In genomic region chr1:229596961-229597699, GRCh38 we compare ENCODE assay signal across 10 cellular contexts. TPM values are rescaled to one million over a fixed set of nuclear protein-coding genes. Genes with fewer than 3 reads are reported as not detected.
DNase-seq lines count a peak whose midpoint lies in the region; ATAC-seq, FAIRE-seq and TF ChIP-seq lines count a peak whose summit lies in the region.
"Had no signal": no experiment of that assay in that cellular context is flagged by ENCODE, and none has a peak within 500 bp of the region (broad histone marks: within the 10 kb centered on the region; RNA-seq: fewer than 3 reads in every experiment).

No MANE protein-coding gene starts in this region.

- POLR2A ChIA-PET in IMR-90 (lab: Charles Lee; ENCODE audit: unreplicated experiment) = no interaction called here
- POLR2A ChIA-PET in K562 (lab: Yijun Ruan, JAX) = interaction anchor here (1.1 to 2.6 kb wide), 3 partner anchors 9 to 37 kb away, joined by 3 to 7 read pairs (median 4); no protein-coding TSS in a partner anchor

- no peak for FAIRE-seq in K562 (lab: Jason Lieb, UNC)
- no peak for FAIRE-seq in kidney (lab: Jason Lieb, UNC)

- peak overlapping the region; percentile 11 for H2AK9ac ChIP-seq in IMR-90 (replicated peaks; ENCODE audit: low read depth, low read length, poor library complexity)

- H4K20me1 ChIP-seq in IMR-90 (ENCODE audit: insufficient read depth, low read length) = peaks cover 9% of the 10 kb centered on the region
- H4K20me1 ChIP-seq in K562 (replicated peaks; ENCODE audit: control insufficient read depth, insufficient read depth, low read length) = no peaks in the 10 kb centered on the region; the same call in 1 of the 2 replicates

- intact Hi-C loops in IMR-90 (cut with micrococcal nuclease) (no loop called here), K562 (cut with micrococcal nuclease) (no loop called here), left lung (cut with DNase I) (no loop called here), kidney (cut with DNase I) (no loop called here)

- TF ChIP-seq RAD21 in IMR-90 (IDR thresholded peaks at IDR 0.05; ENCODE audit: low read length) (no peak), K562 (CRISPR knock-in tag; conservative IDR thresholded peaks at IDR 0.05 in 1 of 2, IDR thresholded peaks at IDR 0.05 in 1 of 2) (no peak)

- peaks cover 11% of the 10 kb centered on the region for H3K9me1 ChIP-seq in IMR-90 (ENCODE audit: insufficient read depth, low read length)
- no peaks in the 10 kb centered on the region for H3K9me1 ChIP-seq in K562 (ENCODE audit: control insufficient read depth, insufficient read depth, low read length)

- no peak overlapping the region for H3K4me3 ChIP-seq in IMR-90 (ENCODE audit: insufficient read depth, low read depth, low read length)
- no peak overlapping the region for H3K4me3 ChIP-seq in K562
- no peak overlapping the region for H3K4me3 ChIP-seq in left lung
- H3K4me3 ChIP-seq in kidney (ENCODE audit: low read length in 2 of 2) = no peak overlapping the region

- H3K79me2 ChIP-seq in K562 (ENCODE audit: control insufficient read depth, insufficient read depth, low read length) = peaks cover 13% of the 10 kb centered on the region; the same call in 1 of the 3 replicates

- H3K9ac ChIP-seq in IMR-90 (ENCODE audit: low read depth, low read length) (no peak overlapping the region), K562 (ENCODE audit: insufficient read depth in 1 of 2, low read depth in 2 of 2, low read length in 2 of 2) (no peak overlapping the region), kidney (ENCODE audit: low read length in 2 of 2) (no peak overlapping the region)

- dilution Hi-C loops in IMR-90 (cut with HindIII; ENCODE audit: low sequenced_read_pairs, unreplicated experiment) = no loop called here

- peak overlapping the region; percentile 78 for H2BK20ac ChIP-seq in IMR-90 (ENCODE audit: low read depth, low read length)

- no peaks in the 10 kb centered on the region for H3K9me3 ChIP-seq in IMR-90 (ENCODE audit: control insufficient read depth, insufficient read depth, low read length)
- no peaks in the 10 kb centered on the region for H3K9me3 ChIP-seq in K562 (replicated peaks; ENCODE audit: control insufficient read depth, insufficient read depth, low read depth, low read length)
- H3K9me3 ChIP-seq in left lung = no peaks in the 10 kb centered on the region
- H3K9me3 ChIP-seq in kidney (ENCODE audit: control insufficient read depth in 1 of 2, low read length in 2 of 2) = no peaks in the 10 kb centered on the region

- H3K36me3 ChIP-seq in IMR-90 (ENCODE audit: control insufficient read depth, insufficient read depth, low read length) = peaks cover 23% of the 10 kb centered on the region
- peaks cover 61% of the 10 kb centered on the region for H3K36me3 ChIP-seq in K562 (ENCODE audit: control insufficient read depth, insufficient read depth, low read length)
- peaks cover 0 to 54% of the 10 kb centered on the region in 2 donors for H3K36me3 ChIP-seq in left lung
- peaks cover 16 to 20% of the 10 kb centered on the region in 2 donors for H3K36me3 ChIP-seq in kidney (ENCODE audit: control insufficient read depth in 1 of 2, insufficient read depth in 2 of 2, low read length in 2 of 2)

- TF ChIP-seq POLR2A in IMR-90 (IDR thresholded peaks at IDR 0.05; ENCODE audit: low read depth, low read length) (no peak), K562 (conservative IDR thresholded peaks at IDR 0.05) (no peak)

- no peak overlapping the region; the same call in 1 of the 2 replicates for H3K14ac ChIP-seq in IMR-90 (replicated peaks; ENCODE audit: low read depth, low read length)

- in situ Hi-C loops in IMR-90 (cut with MboI; ENCODE audit: low sequenced_read_pairs) (no loop called here), K562 (cut with MboI) (no loop called here)

- peak overlapping the region; percentile 88; the same call in 1 of the 2 replicates for H3K23ac ChIP-seq in IMR-90 (ENCODE audit: low read depth, low read length)

- no peak for TF ChIP-seq EP300 in K562 (IDR thresholded peaks at IDR 0.05; ENCODE audit: low read length)

- H3K27ac ChIP-seq in IMR-90 (ENCODE audit: insufficient read depth, low read length) (peak overlapping the region; percentile 57), K562 (ENCODE audit: extremely low read depth, low read depth, low read length) (no peak overlapping the region), left lung (peak overlapping the region; percentile 47 to 73), kidney (ENCODE audit: low read depth in 2 of 2, low read length in 2 of 2) (no peak overlapping the region)
- H3K27ac ChIP-seq: foreskin keratinocyte had no signal

- H2BK5ac ChIP-seq in IMR-90 (ENCODE audit: low read depth, low read length, poor library complexity, severe bottlenecking) = peak overlapping the region; percentile 43

- no peak overlapping the region for H3K56ac ChIP-seq in IMR-90 (ENCODE audit: extremely low read depth, insufficient read depth, low read length)

- ATAC-seq in IMR-90 (ENCODE audit: low read depth) (peak; percentile 83), K562 (no peak), left lung (peak; percentile 77), GM18909 (IDR thresholded peaks at IDR 0.05; ENCODE audit: poor library complexity, unreplicated experiment) (no peak)
- ATAC-seq: foreskin keratinocyte, T-helper 17 cell had no signal

- 40% methylated on average over 1 of the region's 7 CpGs; no CpG with 5 or more reads in 1 of the 2 experiments for WGBS in IMR-90 (ENCODE audit: extremely low coverage in 2 of 2, insufficient read length in 1 of 2), 2 experiments
- WGBS in K562 (ENCODE audit: insufficient coverage, low coverage, missing lambda C conversion rate) = 80% methylated on average over 7 of the region's 7 CpGs

- CTCF ChIA-PET in IMR-90 (lab: Yijun Ruan, JAX) (interaction anchor here (2.3 kb wide), 1 partner anchor 38 kb away, joined by 7 read pairs; the partner anchor contains the start of gene ABCB10), K562 (lab: Yijun Ruan, JAX; ENCODE audit: low intra/inter-chr PET ratio) (no interaction called here)

- 0 out of 4 replicates have a peak overlapping the region, but pooled peaks of 1 of the 2 experiments have one; percentile 26 for H4K8ac ChIP-seq in IMR-90 (ENCODE audit: low read depth in 2 of 2, low read length in 2 of 2)

- H3K79me1 ChIP-seq in IMR-90 (ENCODE audit: low read depth in 1 of 2, low read length in 2 of 2) = peaks cover 32 to 52% of the 10 kb centered on the region in 2 experiments

- peak overlapping the region; percentile 54; the same call in 1 of the 2 replicates for H2AK5ac ChIP-seq in IMR-90 (ENCODE audit: low read depth, low read length)

- H3K4me2 ChIP-seq in IMR-90 (ENCODE audit: low read depth, low read length) (no peak overlapping the region), K562 (ENCODE audit: insufficient read depth, low read length) (no peak overlapping the region)

- peak; percentile 84 for DNase-seq in IMR-90
- DNase-seq in K562 (ENCODE audit: extremely low read depth in 1 of 4, low spot score in 3 of 4) = no peak
- peak in 1 of 2 donors; percentile 32 for DNase-seq in left lung
- DNase-seq in superior temporal gyrus (ENCODE audit: extremely low spot score) = peak; percentile 23
- no peak for DNase-seq in kidney
- no peak for DNase-seq in NCI-H82 (lab: John Stamatoyannopoulos, UW)
- DNase-seq in DMS153 treated with DMSO at 0.1 percent for 48 hours (lab: John Stamatoyannopoulos, UW; ENCODE audit: unreplicated experiment) = no peak
- DNase-seq: foreskin keratinocyte, T-helper 17 cell had no signal

- peak overlapping the region; percentile 70 for H2AFZ ChIP-seq in IMR-90 (replicated peaks; ENCODE audit: low read length, poor library complexity)
- H2AFZ ChIP-seq in K562 (ENCODE audit: low read depth, low read length) = no peak overlapping the region

- no peak overlapping the region for H4K5ac ChIP-seq in IMR-90 (ENCODE audit: low read depth, low read length)

- TF ChIP-seq CTCF in IMR-90 (conservative IDR thresholded peaks at IDR 0.05; ENCODE audit: low read depth, low read length) (no peak), K562 (IDR thresholded peaks at IDR 0.05 in 2 of 3, conservative IDR thresholded peaks at IDR 0.05 in 1 of 3; ENCODE audit: insufficient read depth in 2 of 3, low read depth in 1 of 3, low read length in 3 of 3) (no peak), left lung (IDR thresholded peaks at IDR 0.05) (no peak), kidney (IDR thresholded peaks at IDR 0.05; ENCODE audit: borderline replicate concordance, extremely low read depth, insufficient read depth) (no peak)

- H3K27me3 ChIP-seq in IMR-90 (ENCODE audit: control insufficient read depth, insufficient read depth, low read length) (no peaks in the 10 kb centered on the region), K562 (ENCODE audit: control insufficient read depth in 2 of 2, insufficient read depth in 2 of 2, low read length in 2 of 2) (no peaks in the 10 kb centered on the region), left lung (no peaks in the 10 kb centered on the region)
- H3K27me3 ChIP-seq: foreskin keratinocyte had no signal

- peaks cover 10% of the 10 kb centered on the region for H3K4me1 ChIP-seq in IMR-90 (ENCODE audit: control insufficient read depth, insufficient read depth, low read length)
- peaks cover 0 to 4% of the 10 kb centered on the region in 2 experiments; a peak in 1 of 5 replicates for H3K4me1 ChIP-seq in K562 (replicated peaks in 1 of 2; ENCODE audit: control insufficient read depth in 2 of 2, insufficient read depth in 2 of 2, low read length in 2 of 2)
- peaks cover 4 to 12% of the 10 kb centered on the region in 2 donors for H3K4me1 ChIP-seq in left lung
- no peaks in the 10 kb centered on the region for H3K4me1 ChIP-seq in kidney (ENCODE audit: control insufficient read depth in 1 of 2, insufficient read depth in 1 of 2, low read depth in 1 of 2, low read length in 2 of 2)
- H3K4me1 ChIP-seq: foreskin keratinocyte had no signal

- H4K91ac ChIP-seq in IMR-90 (ENCODE audit: insufficient read depth, low read depth, low read length) = no peak overlapping the region

- BruUV-seq in IMR-90 (replicated peaks; lab: Mats Ljungman, UMichigan) (no TSS peak), K562 (replicated peaks; lab: Mats Ljungman, UMichigan) (no TSS peak)

- no peak overlapping the region for H2BK15ac ChIP-seq in IMR-90 (ENCODE audit: low read depth, low read length)

- peak overlapping the region; percentile 33 for H3K4ac ChIP-seq in IMR-90 (ENCODE audit: low read depth, low read length)

- H2BK120ac ChIP-seq in IMR-90 (ENCODE audit: low read depth, low read length) = peak overlapping the region; percentile 11; the same call in 1 of the 2 replicates

- no peak overlapping the region for H3K18ac ChIP-seq in IMR-90 (ENCODE audit: low read depth, low read length)

RNA-seq across cellular contexts. Expression of gene TAF5L, which starts 28.8 kb away (rescaled TPM):
- 15.8 and 17.9 TPM in 2 replicates for total RNA-seq in IMR-90 (2012; rRNA removed)
- 16.8 and 18.6 TPM in 2 replicates for polyA plus RNA-seq in IMR-90 (2012; rRNA removed)
- 11.7 and 13.4 TPM in 2 replicates for polyA plus RNA-seq in IMR-90 (2012; cell fraction: cytosol; rRNA removed)
- 16.8 and 35.7 TPM in 2 replicates for polyA plus RNA-seq in IMR-90 (2012; cell fraction: nucleus; rRNA removed; ENCODE audit: low replicate concordance)
- total RNA-seq in K562 (2011; cell fraction: chromatin; rRNA removed; ENCODE audit: low replicate concordance) = 30.3 and 33.2 TPM in 2 replicates
- 21.0 and 33.4 TPM in 2 replicates for total RNA-seq in K562 (2011; cell fraction: nucleolus; rRNA removed)
- total RNA-seq in K562 (2011; cell fraction: nucleoplasm; rRNA removed) = 30.2 and 34.2 TPM in 2 replicates
- total RNA-seq in K562 (2014; rRNA removed) = 19.3 and 22.1 TPM in 2 replicates
- total RNA-seq in K562 (2014; rRNA removed; fragmentation: Illumina TruSeq; extraction: Trizol) = 23.3 and 23.7 TPM in 2 replicates
- total RNA-seq in K562 (2015; rRNA removed; fragmentation: Illumina TruSeq; extraction: Trizol) = 23.8 and 25.9 TPM in 2 replicates
- 26.2 and 28.0 TPM in 2 replicates for total RNA-seq in K562 (2021)
- polyA plus RNA-seq in K562 (2011; rRNA removed) = 27.6 and 34.2 TPM in 2 replicates
- polyA plus RNA-seq in K562 (2011; cell fraction: cytosol; rRNA removed) = 29.7 and 32.1 TPM in 2 replicates
- 25.3 and 33.4 TPM in 2 replicates for polyA plus RNA-seq in K562 (2011; cell fraction: nucleus; rRNA removed)
- polyA plus RNA-seq in K562 (2012) = 17.4 and 22.2 TPM in 2 replicates
- polyA plus RNA-seq in K562 (2014; fragmentation: Illumina TruSeq; extraction: Trizol) = 32.5 and 33.6 TPM in 2 replicates
- 1 to 10 TPM; 2.2 to 3.2 TPM for polyA plus RNA-seq in K562 (2014; fragmentation: Nextera tagmentation; extraction: Ambion mirVana)
- 23.2 and 27.0 TPM in 2 replicates for polyA plus RNA-seq in K562 (2014; rRNA removed)
- polyA minus RNA-seq in K562 (2011; rRNA and poly(A)+ RNA removed) = 34.4 and 42.9 TPM in 2 replicates
- polyA minus RNA-seq in K562 (2011; cell fraction: cytosol; rRNA and poly(A)+ RNA removed) = 17.0 and 20.6 TPM in 2 replicates
- 16.3 and 17.8 TPM in 2 replicates for polyA minus RNA-seq in K562 (2011; cell fraction: nucleus; rRNA and poly(A)+ RNA removed)
- total RNA-seq in left lung = 10 to 100 TPM; 15.9 to 19.0 TPM
- 19.6 TPM for total RNA-seq in kidney
- 7.1 TPM for polyA plus RNA-seq in kidney (ENCODE audit: insufficient read depth, low read depth, low replicate concordance)

RNA-seq across cellular contexts. Expression of gene URB2, which starts 28.9 kb away (rescaled TPM):
- total RNA-seq in IMR-90 (2012; rRNA removed) (12.8 and 15.4 TPM in 2 replicates), K562 (2014; rRNA removed) (21.3 and 25.6 TPM in 2 replicates), K562 (2014; rRNA removed; fragmentation: Illumina TruSeq; extraction: Trizol) (23.2 and 25.2 TPM in 2 replicates), K562 (2015; rRNA removed; fragmentation: Illumina TruSeq; extraction: Trizol) (28.0 and 28.3 TPM in 2 replicates), K562 (2021) (27.6 and 31.3 TPM in 2 replicates), left lung (10 to 100 TPM in 1 of 2 donors, 1 to 10 TPM in 1; 6.0 to 10.7 TPM), kidney (8.3 TPM)
- polyA plus RNA-seq in IMR-90 (2012; rRNA removed) (5.9 and 6.3 TPM in 2 replicates), K562 (2011; rRNA removed) (15.0 and 19.0 TPM in 2 replicates), K562 (2014; fragmentation: Illumina TruSeq; extraction: Trizol) (17.9 and 18.3 TPM in 2 replicates), K562 (2014; fragmentation: Nextera tagmentation; extraction: Ambion mirVana) (1 to 10 TPM; 2.8 to 3.8 TPM), K562 (2014; rRNA removed) (12.9 and 14.7 TPM in 2 replicates), kidney (ENCODE audit: insufficient read depth, low read depth, low replicate concordance) (1.4 TPM)
- polyA plus RNA-seq in IMR-90 (2012; cell fraction: cytosol; rRNA removed) = 3.8 and 4.5 TPM in 2 replicates
- 5.1 and 10.3 TPM in 2 replicates for polyA plus RNA-seq in IMR-90 (2012; cell fraction: nucleus; rRNA removed; ENCODE audit: low replicate concordance)
- 69.7 and 74.5 TPM in 2 replicates for total RNA-seq in K562 (2011; cell fraction: chromatin; rRNA removed; ENCODE audit: low replicate concordance)
- total RNA-seq in K562 (2011; cell fraction: nucleolus; rRNA removed) = 45.5 and 48.0 TPM in 2 replicates
- total RNA-seq in K562 (2011; cell fraction: nucleoplasm; rRNA removed) = 44.4 and 45.0 TPM in 2 replicates
- polyA plus RNA-seq in K562 (2011; cell fraction: cytosol; rRNA removed) = 13.4 and 16.4 TPM in 2 replicates
- 19.1 and 24.7 TPM in 2 replicates for polyA plus RNA-seq in K562 (2011; cell fraction: nucleus; rRNA removed)
- polyA plus RNA-seq in K562 (2012) = 6.8 and 14.3 TPM in 2 replicates
- polyA minus RNA-seq in K562 (2011; rRNA and poly(A)+ RNA removed) = 41.7 and 50.1 TPM in 2 replicates
- polyA minus RNA-seq in K562 (2011; cell fraction: cytosol; rRNA and poly(A)+ RNA removed) = 18.9 and 26.2 TPM in 2 replicates
- 30.6 and 33.9 TPM in 2 replicates for polyA minus RNA-seq in K562 (2011; cell fraction: nucleus; rRNA and poly(A)+ RNA removed)

RNA-seq across cellular contexts. Expression of gene ABCB10, which starts 38.6 kb away (rescaled TPM):
- 10.9 and 13.3 TPM in 2 replicates for total RNA-seq in IMR-90 (2012; rRNA removed)
- 5.9 and 6.5 TPM in 2 replicates for polyA plus RNA-seq in IMR-90 (2012; rRNA removed)
- polyA plus RNA-seq in IMR-90 (2012; cell fraction: cytosol; rRNA removed) = 2.0 and 2.4 TPM in 2 replicates
- polyA plus RNA-seq in IMR-90 (2012; cell fraction: nucleus; rRNA removed; ENCODE audit: low replicate concordance) = 2.4 and 5.4 TPM in 2 replicates
- total RNA-seq in K562 (2011; cell fraction: chromatin; rRNA removed; ENCODE audit: low replicate concordance) = 34.9 and 56.2 TPM in 2 replicates
- total RNA-seq in K562 (2011; cell fraction: nucleolus; rRNA removed) = 31.7 and 39.6 TPM in 2 replicates
- total RNA-seq in K562 (2011; cell fraction: nucleoplasm; rRNA removed) = 41.7 and 45.0 TPM in 2 replicates
- 42.2 and 46.7 TPM in 2 replicates for total RNA-seq in K562 (2014; rRNA removed)
- 54.8 and 59.3 TPM in 2 replicates for total RNA-seq in K562 (2014; rRNA removed; fragmentation: Illumina TruSeq; extraction: Trizol)
- total RNA-seq in K562 (2015; rRNA removed; fragmentation: Illumina TruSeq; extraction: Trizol) = 27.4 and 28.5 TPM in 2 replicates
- total RNA-seq in K562 (2021) = 51.8 and 53.6 TPM in 2 replicates
- polyA plus RNA-seq in K562 (2011; rRNA removed) = 43.2 and 45.8 TPM in 2 replicates
- polyA plus RNA-seq in K562 (2011; cell fraction: cytosol; rRNA removed) = 26.1 and 31.2 TPM in 2 replicates
- polyA plus RNA-seq in K562 (2011; cell fraction: nucleus; rRNA removed) = 30.7 and 38.2 TPM in 2 replicates
- 20.0 and 24.2 TPM in 2 replicates for polyA plus RNA-seq in K562 (2012)
- polyA plus RNA-seq in K562 (2014; fragmentation: Illumina TruSeq; extraction: Trizol) = 32.5 and 36.4 TPM in 2 replicates
- 10 to 100 TPM; 12.4 to 16.5 TPM for polyA plus RNA-seq in K562 (2014; fragmentation: Nextera tagmentation; extraction: Ambion mirVana)
- 29.1 and 29.3 TPM in 2 replicates for polyA plus RNA-seq in K562 (2014; rRNA removed)
- polyA minus RNA-seq in K562 (2011; rRNA and poly(A)+ RNA removed) = 56.6 and 57.1 TPM in 2 replicates
- 28.7 and 38.4 TPM in 2 replicates for polyA minus RNA-seq in K562 (2011; cell fraction: cytosol; rRNA and poly(A)+ RNA removed)
- polyA minus RNA-seq in K562 (2011; cell fraction: nucleus; rRNA and poly(A)+ RNA removed) = 13.1 and 24.0 TPM in 2 replicates
- 10 to 100 TPM; 16.4 to 25.6 TPM for total RNA-seq in left lung
- total RNA-seq in kidney = 15.4 TPM
- 4.5 TPM for polyA plus RNA-seq in kidney (ENCODE audit: insufficient read depth, low read depth, low replicate concordance)

Comparison
In these comparisons a context has a peak if more than half of its experiments do, and no peak if none do; other contexts are left out.
1. ATAC-seq: peak in IMR-90 (single experiment) and left lung (single experiment); none in K562 (single experiment) and GM18909 (single experiment).
2. DNase-seq: peak in IMR-90 (single experiment) and superior temporal gyrus (single experiment); none in K562 (0 of 4), kidney (single experiment), NCI-H82 (single experiment) and DMS153 treated with DMSO at 0.1 percent for 48 hours (single experiment).
3. H3K27ac ChIP-seq: peak in IMR-90 (single experiment) and left lung (2 of 2); none in K562 (single experiment) and kidney (0 of 2).